In the genomic region with DNA sequence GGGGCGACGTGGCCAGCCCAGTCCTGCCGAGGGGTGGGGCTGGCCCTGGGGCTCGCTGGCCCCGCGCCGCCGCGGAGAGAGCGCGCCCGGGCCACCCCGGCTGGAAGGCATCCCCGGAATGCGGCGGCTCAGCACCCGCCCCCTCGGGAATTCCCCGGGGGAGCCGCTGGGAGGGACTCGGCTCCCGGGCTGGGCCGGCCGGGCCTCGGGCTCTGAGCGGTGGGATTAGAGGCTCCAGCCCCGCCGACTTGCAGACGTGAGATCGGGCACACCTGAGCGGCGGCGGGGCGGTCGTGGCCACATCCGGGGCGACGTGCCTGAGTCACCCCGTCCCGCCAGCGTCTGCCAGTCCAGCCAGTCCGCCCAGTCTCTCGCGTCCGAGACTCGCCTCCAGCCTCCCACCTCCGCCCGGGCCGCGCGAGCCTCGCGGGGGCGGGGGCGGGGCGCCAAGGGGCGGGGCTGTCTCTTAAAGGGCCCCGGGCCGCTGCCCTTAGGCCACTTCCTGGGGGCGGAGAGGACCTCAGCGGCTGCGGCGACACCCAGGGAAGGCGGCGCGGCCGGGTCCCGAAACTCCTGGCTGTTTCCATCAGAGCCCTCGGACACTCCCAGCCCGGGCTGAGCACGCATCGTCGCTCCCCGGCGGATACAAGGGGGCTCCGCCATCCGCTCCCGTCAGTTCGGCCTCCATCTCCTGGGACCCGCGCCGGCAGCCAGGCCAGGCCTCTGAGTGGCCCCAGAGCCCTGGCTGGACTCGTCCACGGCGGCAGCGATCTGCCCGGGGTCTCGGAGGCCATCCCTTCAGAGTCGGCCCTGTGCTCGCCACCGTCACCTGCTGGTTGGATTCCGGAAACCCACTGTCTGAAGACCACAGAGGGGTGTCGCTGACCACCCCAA, we compare ENCODE assay signal across 1 cellular context.
TF ChIP-seq lines count a peak whose summit lies in the region.

A gene (plus strand): TSS at position 498 of the 894 bp plus-strand sequence.

TF ChIP-seq in HepG2, 621 proteins besides CTCF, POLR2A, EP300 and RAD21 (continued from another document and continues in another):
- TF ChIP-seq, protein P1, sequence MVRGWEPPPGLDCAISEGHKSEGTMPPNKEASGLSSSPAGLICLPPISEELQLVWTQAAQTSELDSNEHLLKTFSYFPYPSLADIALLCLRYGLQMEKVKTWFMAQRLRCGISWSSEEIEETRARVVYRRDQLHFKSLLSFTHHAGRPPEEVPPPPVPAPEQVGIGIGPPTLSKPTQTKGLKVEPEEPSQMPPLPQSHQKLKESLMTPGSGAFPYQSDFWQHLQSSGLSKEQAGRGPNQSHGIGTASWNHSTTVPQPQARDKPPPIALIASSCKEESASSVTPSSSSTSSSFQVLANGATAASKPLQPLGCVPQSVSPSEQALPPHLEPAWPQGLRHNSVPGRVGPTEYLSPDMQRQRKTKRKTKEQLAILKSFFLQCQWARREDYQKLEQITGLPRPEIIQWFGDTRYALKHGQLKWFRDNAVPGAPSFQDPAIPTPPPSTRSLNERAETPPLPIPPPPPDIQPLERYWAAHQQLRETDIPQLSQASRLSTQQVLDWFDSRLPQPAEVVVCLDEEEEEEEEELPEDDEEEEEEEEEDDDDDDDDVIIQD (CRISPR knock-in tag; IDR thresholded peaks at IDR 0.05; ENCODE audit: low read depth), result no peak
- no peak for TF ChIP-seq EZH2 (conservative IDR thresholded peaks at IDR 0.05; ENCODE audit: low read depth, low read length)
- TF ChIP-seq ZNF7 (CRISPR knock-in tag; IDR thresholded peaks at IDR 0.05), result no peak
- TF ChIP-seq, protein P2, sequence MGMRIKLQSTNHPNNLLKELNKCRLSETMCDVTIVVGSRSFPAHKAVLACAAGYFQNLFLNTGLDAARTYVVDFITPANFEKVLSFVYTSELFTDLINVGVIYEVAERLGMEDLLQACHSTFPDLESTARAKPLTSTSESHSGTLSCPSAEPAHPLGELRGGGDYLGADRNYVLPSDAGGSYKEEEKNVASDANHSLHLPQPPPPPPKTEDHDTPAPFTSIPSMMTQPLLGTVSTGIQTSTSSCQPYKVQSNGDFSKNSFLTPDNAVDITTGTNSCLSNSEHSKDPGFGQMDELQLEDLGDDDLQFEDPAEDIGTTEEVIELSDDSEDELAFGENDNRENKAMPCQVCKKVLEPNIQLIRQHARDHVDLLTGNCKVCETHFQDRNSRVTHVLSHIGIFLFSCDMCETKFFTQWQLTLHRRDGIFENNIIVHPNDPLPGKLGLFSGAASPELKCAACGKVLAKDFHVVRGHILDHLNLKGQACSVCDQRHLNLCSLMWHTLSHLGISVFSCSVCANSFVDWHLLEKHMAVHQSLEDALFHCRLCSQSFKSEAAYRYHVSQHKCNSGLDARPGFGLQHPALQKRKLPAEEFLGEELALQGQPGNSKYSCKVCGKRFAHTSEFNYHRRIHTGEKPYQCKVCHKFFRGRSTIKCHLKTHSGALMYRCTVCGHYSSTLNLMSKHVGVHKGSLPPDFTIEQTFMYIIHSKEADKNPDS (CRISPR knock-in tag; IDR thresholded peaks at IDR 0.05), result 0 out of 2 replicates have a peak, but pooled peaks have one; percentile 55
- no peak; the same call in 1 of the 2 replicates for TF ChIP-seq ZMYM4 (CRISPR knock-in tag; IDR thresholded peaks at IDR 0.05)
- no peak for TF ChIP-seq SOX5 (CRISPR knock-in tag; IDR thresholded peaks at IDR 0.05; ENCODE audit: borderline replicate concordance)
- no peak for TF ChIP-seq NFE2 (CRISPR knock-in tag; IDR thresholded peaks at IDR 0.05)
- TF ChIP-seq TBX2 (CRISPR knock-in tag; IDR thresholded peaks at IDR 0.05; ENCODE audit: borderline replicate concordance), result peak; percentile 63; the same call in 1 of the 2 replicates
- no peak for TF ChIP-seq U2AF2 (IDR thresholded peaks at IDR 0.05; ENCODE audit: low read depth, low read length)
- TF ChIP-seq, protein P3, sequence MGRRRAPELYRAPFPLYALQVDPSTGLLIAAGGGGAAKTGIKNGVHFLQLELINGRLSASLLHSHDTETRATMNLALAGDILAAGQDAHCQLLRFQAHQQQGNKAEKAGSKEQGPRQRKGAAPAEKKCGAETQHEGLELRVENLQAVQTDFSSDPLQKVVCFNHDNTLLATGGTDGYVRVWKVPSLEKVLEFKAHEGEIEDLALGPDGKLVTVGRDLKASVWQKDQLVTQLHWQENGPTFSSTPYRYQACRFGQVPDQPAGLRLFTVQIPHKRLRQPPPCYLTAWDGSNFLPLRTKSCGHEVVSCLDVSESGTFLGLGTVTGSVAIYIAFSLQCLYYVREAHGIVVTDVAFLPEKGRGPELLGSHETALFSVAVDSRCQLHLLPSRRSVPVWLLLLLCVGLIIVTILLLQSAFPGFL (CRISPR knock-in tag; IDR thresholded peaks at IDR 0.05), result no peak
- TF ChIP-seq, protein P4, sequence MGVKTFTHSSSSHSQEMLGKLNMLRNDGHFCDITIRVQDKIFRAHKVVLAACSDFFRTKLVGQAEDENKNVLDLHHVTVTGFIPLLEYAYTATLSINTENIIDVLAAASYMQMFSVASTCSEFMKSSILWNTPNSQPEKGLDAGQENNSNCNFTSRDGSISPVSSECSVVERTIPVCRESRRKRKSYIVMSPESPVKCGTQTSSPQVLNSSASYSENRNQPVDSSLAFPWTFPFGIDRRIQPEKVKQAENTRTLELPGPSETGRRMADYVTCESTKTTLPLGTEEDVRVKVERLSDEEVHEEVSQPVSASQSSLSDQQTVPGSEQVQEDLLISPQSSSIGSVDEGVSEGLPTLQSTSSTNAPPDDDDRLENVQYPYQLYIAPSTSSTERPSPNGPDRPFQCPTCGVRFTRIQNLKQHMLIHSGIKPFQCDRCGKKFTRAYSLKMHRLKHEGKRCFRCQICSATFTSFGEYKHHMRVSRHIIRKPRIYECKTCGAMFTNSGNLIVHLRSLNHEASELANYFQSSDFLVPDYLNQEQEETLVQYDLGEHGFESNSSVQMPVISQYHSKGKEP (CRISPR knock-in tag; IDR thresholded peaks at IDR 0.05), result no peak
- peak; percentile 26; the same call in 1 of the 2 replicates for TF ChIP-seq RXRB (CRISPR knock-in tag; IDR thresholded peaks at IDR 0.05; ENCODE audit: borderline replicate concordance)
- TF ChIP-seq ZNF3 (CRISPR knock-in tag; IDR thresholded peaks at IDR 0.05), result no peak
- no peak; the same call in 1 of the 2 replicates for TF ChIP-seq MEIS1 (CRISPR knock-in tag; IDR thresholded peaks at IDR 0.05; ENCODE audit: borderline replicate concordance)
- TF ChIP-seq, protein P5, sequence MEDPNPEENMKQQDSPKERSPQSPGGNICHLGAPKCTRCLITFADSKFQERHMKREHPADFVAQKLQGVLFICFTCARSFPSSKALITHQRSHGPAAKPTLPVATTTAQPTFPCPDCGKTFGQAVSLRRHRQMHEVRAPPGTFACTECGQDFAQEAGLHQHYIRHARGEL (CRISPR knock-in tag; IDR thresholded peaks at IDR 0.05), result no peak
- TF ChIP-seq, protein P6, sequence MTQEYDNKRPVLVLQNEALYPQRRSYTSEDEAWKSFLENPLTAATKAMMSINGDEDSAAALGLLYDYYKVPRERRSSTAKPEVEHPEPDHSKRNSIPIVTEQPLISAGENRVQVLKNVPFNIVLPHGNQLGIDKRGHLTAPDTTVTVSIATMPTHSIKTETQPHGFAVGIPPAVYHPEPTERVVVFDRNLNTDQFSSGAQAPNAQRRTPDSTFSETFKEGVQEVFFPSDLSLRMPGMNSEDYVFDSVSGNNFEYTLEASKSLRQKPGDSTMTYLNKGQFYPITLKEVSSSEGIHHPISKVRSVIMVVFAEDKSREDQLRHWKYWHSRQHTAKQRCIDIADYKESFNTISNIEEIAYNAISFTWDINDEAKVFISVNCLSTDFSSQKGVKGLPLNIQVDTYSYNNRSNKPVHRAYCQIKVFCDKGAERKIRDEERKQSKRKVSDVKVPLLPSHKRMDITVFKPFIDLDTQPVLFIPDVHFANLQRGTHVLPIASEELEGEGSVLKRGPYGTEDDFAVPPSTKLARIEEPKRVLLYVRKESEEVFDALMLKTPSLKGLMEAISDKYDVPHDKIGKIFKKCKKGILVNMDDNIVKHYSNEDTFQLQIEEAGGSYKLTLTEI (CRISPR knock-in tag; conservative IDR thresholded peaks at IDR 0.05), result no peak
- TF ChIP-seq MIER3 (CRISPR knock-in tag; IDR thresholded peaks at IDR 0.05; ENCODE audit: borderline replicate concordance), result no peak
- no peak for TF ChIP-seq ZC3H4 (CRISPR knock-in tag; IDR thresholded peaks at IDR 0.05; ENCODE audit: borderline replicate concordance)
- TF ChIP-seq, protein P7, sequence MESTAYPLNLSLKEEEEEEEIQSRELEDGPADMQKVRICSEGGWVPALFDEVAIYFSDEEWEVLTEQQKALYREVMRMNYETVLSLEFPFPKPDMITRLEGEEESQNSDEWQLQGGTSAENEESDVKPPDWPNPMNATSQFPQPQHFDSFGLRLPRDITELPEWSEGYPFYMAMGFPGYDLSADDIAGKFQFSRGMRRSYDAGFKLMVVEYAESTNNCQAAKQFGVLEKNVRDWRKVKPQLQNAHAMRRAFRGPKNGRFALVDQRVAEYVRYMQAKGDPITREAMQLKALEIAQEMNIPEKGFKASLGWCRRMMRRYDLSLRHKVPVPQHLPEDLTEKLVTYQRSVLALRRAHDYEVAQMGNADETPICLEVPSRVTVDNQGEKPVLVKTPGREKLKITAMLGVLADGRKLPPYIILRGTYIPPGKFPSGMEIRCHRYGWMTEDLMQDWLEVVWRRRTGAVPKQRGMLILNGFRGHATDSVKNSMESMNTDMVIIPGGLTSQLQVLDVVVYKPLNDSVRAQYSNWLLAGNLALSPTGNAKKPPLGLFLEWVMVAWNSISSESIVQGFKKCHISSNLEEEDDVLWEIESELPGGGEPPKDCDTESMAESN (CRISPR knock-in tag; conservative IDR thresholded peaks at IDR 0.05), result peak; percentile 76; the same call in 1 of the 2 replicates
- TF ChIP-seq TEAD2 (CRISPR knock-in tag; IDR thresholded peaks at IDR 0.05), result no peak
- TF ChIP-seq, protein P8, sequence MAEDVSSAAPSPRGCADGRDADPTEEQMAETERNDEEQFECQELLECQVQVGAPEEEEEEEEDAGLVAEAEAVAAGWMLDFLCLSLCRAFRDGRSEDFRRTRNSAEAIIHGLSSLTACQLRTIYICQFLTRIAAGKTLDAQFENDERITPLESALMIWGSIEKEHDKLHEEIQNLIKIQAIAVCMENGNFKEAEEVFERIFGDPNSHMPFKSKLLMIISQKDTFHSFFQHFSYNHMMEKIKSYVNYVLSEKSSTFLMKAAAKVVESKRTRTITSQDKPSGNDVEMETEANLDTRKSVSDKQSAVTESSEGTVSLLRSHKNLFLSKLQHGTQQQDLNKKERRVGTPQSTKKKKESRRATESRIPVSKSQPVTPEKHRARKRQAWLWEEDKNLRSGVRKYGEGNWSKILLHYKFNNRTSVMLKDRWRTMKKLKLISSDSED (CRISPR knock-in tag; IDR thresholded peaks at IDR 0.05), result no peak
- TF ChIP-seq ATM (IDR thresholded peaks at IDR 0.05; ENCODE audit: borderline replicate concordance), result no peak
- no peak; the same call in 1 of the 2 replicates for TF ChIP-seq SP2 (CRISPR knock-in tag; IDR thresholded peaks at IDR 0.05)
- TF ChIP-seq, protein P9, sequence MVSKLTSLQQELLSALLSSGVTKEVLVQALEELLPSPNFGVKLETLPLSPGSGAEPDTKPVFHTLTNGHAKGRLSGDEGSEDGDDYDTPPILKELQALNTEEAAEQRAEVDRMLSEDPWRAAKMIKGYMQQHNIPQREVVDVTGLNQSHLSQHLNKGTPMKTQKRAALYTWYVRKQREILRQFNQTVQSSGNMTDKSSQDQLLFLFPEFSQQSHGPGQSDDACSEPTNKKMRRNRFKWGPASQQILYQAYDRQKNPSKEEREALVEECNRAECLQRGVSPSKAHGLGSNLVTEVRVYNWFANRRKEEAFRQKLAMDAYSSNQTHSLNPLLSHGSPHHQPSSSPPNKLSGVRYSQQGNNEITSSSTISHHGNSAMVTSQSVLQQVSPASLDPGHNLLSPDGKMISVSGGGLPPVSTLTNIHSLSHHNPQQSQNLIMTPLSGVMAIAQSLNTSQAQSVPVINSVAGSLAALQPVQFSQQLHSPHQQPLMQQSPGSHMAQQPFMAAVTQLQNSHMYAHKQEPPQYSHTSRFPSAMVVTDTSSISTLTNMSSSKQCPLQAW (CRISPR knock-in tag; IDR thresholded peaks at IDR 0.05), result no peak
- TF ChIP-seq HMGA1 (CRISPR knock-in tag; conservative IDR thresholded peaks at IDR 0.05), result no peak
- TF ChIP-seq ZNF577 (CRISPR knock-in tag; IDR thresholded peaks at IDR 0.05; ENCODE audit: borderline replicate concordance, low read depth), result no peak
- TF ChIP-seq ZNF746 (CRISPR knock-in tag; IDR thresholded peaks at IDR 0.05), result peak; percentile 32
- TF ChIP-seq ZNF709 (CRISPR knock-in tag; IDR thresholded peaks at IDR 0.05), result peak; percentile 41; the same call in 1 of the 2 replicates
- no peak; the same call in 1 of the 2 replicates for TF ChIP-seq FOXO1 (CRISPR knock-in tag; IDR thresholded peaks at IDR 0.05)
- no peak for TF ChIP-seq DNMT3B (CRISPR knock-in tag; conservative IDR thresholded peaks at IDR 0.05)
- no peak for TF ChIP-seq CBX2 (IDR thresholded peaks at IDR 0.05; ENCODE audit: low read depth, low read length)
- TF ChIP-seq CBX2 (CRISPR knock-in tag; IDR thresholded peaks at IDR 0.05; ENCODE audit: low read depth), result no peak
- TF ChIP-seq ZNF747 (CRISPR knock-in tag; IDR thresholded peaks at IDR 0.05; ENCODE audit: borderline replicate concordance), result no peak; the same call in 1 of the 2 replicates
- TF ChIP-seq ZBTB1 (CRISPR knock-in tag; IDR thresholded peaks at IDR 0.05; ENCODE audit: borderline replicate concordance), result no peak
- TF ChIP-seq, protein P10, sequence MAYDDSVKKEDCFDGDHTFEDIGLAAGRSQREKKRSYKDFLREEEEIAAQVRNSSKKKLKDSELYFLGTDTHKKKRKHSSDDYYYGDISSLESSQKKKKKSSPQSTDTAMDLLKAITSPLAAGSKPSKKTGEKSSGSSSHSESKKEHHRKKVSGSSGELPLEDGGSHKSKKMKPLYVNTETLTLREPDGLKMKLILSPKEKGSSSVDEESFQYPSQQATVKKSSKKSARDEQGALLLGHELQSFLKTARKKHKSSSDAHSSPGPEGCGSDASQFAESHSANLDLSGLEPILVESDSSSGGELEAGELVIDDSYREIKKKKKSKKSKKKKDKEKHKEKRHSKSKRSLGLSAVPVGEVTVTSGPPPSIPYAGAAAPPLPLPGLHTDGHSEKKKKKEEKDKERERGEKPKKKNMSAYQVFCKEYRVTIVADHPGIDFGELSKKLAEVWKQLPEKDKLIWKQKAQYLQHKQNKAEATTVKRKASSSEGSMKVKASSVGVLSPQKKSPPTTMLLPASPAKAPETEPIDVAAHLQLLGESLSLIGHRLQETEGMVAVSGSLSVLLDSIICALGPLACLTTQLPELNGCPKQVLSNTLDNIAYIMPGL (CRISPR knock-in tag; IDR thresholded peaks at IDR 0.05; ENCODE audit: borderline replicate concordance in 1 of 2, low read depth in 1 of 2), result peak; percentile 18 to 50; a peak in 3 of 4 replicates
- TF ChIP-seq ZNF75D (CRISPR knock-in tag; IDR thresholded peaks at IDR 0.05; ENCODE audit: borderline replicate concordance), result no peak
- no peak; the same call in 1 of the 2 replicates for TF ChIP-seq MXD4 (CRISPR knock-in tag; IDR thresholded peaks at IDR 0.05)
- no peak for TF ChIP-seq SRF (IDR thresholded peaks at IDR 0.05; ENCODE audit: low read depth, low read length)
- TF ChIP-seq ZNF780A (CRISPR knock-in tag; IDR thresholded peaks at IDR 0.05), result no peak
- TF ChIP-seq RBM22 (optimal IDR thresholded peaks at IDR 0.05; ENCODE audit: low read length), result no peak
- TF ChIP-seq HNRNPK (IDR thresholded peaks at IDR 0.05; ENCODE audit: low read depth, low read length, poor library complexity, severe bottlenecking), result peak; percentile 44
